ENCODE assay signal across 1 cellular context in genomic region chr15:100349696-100350433, GRCh38.
TF ChIP-seq lines count a peak whose summit lies in the region.

No MANE protein-coding gene starts in this region.

TF ChIP-seq in K562, 482 proteins besides CTCF, POLR2A, EP300 and RAD21 (continued from another document and continues in another):
- TF ChIP-seq, protein P1, sequence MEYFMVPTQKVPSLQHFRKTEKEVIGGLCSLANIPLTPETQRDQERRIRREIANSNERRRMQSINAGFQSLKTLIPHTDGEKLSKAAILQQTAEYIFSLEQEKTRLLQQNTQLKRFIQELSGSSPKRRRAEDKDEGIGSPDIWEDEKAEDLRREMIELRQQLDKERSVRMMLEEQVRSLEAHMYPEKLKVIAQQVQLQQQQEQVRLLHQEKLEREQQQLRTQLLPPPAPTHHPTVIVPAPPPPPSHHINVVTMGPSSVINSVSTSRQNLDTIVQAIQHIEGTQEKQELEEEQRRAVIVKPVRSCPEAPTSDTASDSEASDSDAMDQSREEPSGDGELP (CRISPR knock-in tag; IDR thresholded peaks at IDR 0.05; ENCODE audit: borderline replicate concordance) = peak; percentile 54; the same call in 1 of the 2 replicates
- TF ChIP-seq ZBTB12 (CRISPR knock-in tag; IDR thresholded peaks at IDR 0.05) (no peak), NCOR1 (IDR thresholded peaks at IDR 0.05) (no peak), CTBP1 (IDR thresholded peaks at IDR 0.05; ENCODE audit: borderline replicate concordance) (0 out of 2 replicates have a peak, but pooled peaks have one; percentile 24), ZNF444 (CRISPR knock-in tag; IDR thresholded peaks at IDR 0.05) (no peak), RFX1 (IDR thresholded peaks at IDR 0.05) (no peak), ZNF23 (CRISPR knock-in tag; IDR thresholded peaks at IDR 0.05) (no peak), MITF (IDR thresholded peaks at IDR 0.05) (no peak), CXXC5 (CRISPR knock-in tag; IDR thresholded peaks at IDR 0.05) (peak; percentile 37; the same call in 1 of the 2 replicates), U2AF1 (optimal IDR thresholded peaks at IDR 0.05; ENCODE audit: low read depth, low read length) (no peak), ZNF3 (CRISPR knock-in tag; IDR thresholded peaks at IDR 0.05) (no peak), ESRRB (CRISPR knock-in tag; IDR thresholded peaks at IDR 0.05; ENCODE audit: borderline replicate concordance) (no peak), GTF2F1 (IDR thresholded peaks at IDR 0.05; ENCODE audit: low read depth, low read length) (no peak), HDAC8 (tag; IDR thresholded peaks at IDR 0.05) (no peak), MIER1 (IDR thresholded peaks at IDR 0.05; ENCODE audit: low read depth) (no peak), ZC3H8 (IDR thresholded peaks at IDR 0.05) (no peak), E2F5 (CRISPR knock-in tag; IDR thresholded peaks at IDR 0.05) (no peak), SLC30A9 (CRISPR knock-in tag; IDR thresholded peaks at IDR 0.05) (no peak), MAZ (CRISPR knock-in tag; conservative IDR thresholded peaks at IDR 0.05 in 1 of 2, IDR thresholded peaks at IDR 0.05 in 1 of 2) (no peak), TCF7L2 (IDR thresholded peaks at IDR 0.05; ENCODE audit: low read depth, low read length) (no peak), POLR3G (IDR thresholded peaks at IDR 0.05; ENCODE audit: extremely low read depth, insufficient read length, insufficient replicate concordance) (no peak), WHSC1 (IDR thresholded peaks at IDR 0.05; ENCODE audit: low read length) (no peak), BHLHE40 (IDR thresholded peaks at IDR 0.05; ENCODE audit: low read length) (no peak)
- TF ChIP-seq, protein P2, sequence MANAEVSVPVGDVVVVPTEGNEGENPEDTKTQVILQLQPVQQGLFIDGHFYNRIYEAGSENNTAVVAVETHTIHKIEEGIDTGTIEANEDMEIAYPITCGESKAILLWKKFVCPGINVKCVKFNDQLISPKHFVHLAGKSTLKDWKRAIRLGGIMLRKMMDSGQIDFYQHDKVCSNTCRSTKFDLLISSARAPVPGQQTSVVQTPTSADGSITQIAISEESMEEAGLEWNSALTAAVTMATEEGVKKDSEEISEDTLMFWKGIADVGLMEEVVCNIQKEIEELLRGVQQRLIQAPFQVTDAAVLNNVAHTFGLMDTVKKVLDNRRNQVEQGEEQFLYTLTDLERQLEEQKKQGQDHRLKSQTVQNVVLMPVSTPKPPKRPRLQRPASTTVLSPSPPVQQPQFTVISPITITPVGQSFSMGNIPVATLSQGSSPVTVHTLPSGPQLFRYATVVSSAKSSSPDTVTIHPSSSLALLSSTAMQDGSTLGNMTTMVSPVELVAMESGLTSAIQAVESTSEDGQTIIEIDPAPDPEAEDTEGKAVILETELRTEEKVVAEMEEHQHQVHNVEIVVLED (CRISPR knock-in tag; IDR thresholded peaks at IDR 0.05) = no peak
- TF ChIP-seq, protein P3, sequence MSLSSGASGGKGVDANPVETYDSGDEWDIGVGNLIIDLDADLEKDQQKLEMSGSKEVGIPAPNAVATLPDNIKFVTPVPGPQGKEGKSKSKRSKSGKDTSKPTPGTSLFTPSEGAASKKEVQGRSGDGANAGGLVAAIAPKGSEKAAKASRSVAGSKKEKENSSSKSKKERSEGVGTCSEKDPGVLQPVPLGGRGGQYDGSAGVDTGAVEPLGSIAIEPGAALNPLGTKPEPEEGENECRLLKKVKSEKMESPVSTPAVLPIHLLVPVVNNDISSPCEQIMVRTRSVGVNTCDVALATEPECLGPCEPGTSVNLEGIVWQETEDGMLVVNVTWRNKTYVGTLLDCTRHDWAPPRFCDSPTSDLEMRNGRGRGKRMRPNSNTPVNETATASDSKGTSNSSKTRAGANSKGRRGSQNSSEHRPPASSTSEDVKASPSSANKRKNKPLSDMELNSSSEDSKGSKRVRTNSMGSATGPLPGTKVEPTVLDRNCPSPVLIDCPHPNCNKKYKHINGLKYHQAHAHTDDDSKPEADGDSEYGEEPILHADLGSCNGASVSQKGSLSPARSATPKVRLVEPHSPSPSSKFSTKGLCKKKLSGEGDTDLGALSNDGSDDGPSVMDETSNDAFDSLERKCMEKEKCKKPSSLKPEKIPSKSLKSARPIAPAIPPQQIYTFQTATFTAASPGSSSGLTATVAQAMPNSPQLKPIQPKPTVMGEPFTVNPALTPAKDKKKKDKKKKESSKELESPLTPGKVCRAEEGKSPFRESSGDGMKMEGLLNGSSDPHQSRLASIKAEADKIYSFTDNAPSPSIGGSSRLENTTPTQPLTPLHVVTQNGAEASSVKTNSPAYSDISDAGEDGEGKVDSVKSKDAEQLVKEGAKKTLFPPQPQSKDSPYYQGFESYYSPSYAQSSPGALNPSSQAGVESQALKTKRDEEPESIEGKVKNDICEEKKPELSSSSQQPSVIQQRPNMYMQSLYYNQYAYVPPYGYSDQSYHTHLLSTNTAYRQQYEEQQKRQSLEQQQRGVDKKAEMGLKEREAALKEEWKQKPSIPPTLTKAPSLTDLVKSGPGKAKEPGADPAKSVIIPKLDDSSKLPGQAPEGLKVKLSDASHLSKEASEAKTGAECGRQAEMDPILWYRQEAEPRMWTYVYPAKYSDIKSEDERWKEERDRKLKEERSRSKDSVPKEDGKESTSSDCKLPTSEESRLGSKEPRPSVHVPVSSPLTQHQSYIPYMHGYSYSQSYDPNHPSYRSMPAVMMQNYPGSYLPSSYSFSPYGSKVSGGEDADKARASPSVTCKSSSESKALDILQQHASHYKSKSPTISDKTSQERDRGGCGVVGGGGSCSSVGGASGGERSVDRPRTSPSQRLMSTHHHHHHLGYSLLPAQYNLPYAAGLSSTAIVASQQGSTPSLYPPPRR (CRISPR knock-in tag; IDR thresholded peaks at IDR 0.05; ENCODE audit: borderline replicate concordance) = no peak
- TF ChIP-seq, protein P4, sequence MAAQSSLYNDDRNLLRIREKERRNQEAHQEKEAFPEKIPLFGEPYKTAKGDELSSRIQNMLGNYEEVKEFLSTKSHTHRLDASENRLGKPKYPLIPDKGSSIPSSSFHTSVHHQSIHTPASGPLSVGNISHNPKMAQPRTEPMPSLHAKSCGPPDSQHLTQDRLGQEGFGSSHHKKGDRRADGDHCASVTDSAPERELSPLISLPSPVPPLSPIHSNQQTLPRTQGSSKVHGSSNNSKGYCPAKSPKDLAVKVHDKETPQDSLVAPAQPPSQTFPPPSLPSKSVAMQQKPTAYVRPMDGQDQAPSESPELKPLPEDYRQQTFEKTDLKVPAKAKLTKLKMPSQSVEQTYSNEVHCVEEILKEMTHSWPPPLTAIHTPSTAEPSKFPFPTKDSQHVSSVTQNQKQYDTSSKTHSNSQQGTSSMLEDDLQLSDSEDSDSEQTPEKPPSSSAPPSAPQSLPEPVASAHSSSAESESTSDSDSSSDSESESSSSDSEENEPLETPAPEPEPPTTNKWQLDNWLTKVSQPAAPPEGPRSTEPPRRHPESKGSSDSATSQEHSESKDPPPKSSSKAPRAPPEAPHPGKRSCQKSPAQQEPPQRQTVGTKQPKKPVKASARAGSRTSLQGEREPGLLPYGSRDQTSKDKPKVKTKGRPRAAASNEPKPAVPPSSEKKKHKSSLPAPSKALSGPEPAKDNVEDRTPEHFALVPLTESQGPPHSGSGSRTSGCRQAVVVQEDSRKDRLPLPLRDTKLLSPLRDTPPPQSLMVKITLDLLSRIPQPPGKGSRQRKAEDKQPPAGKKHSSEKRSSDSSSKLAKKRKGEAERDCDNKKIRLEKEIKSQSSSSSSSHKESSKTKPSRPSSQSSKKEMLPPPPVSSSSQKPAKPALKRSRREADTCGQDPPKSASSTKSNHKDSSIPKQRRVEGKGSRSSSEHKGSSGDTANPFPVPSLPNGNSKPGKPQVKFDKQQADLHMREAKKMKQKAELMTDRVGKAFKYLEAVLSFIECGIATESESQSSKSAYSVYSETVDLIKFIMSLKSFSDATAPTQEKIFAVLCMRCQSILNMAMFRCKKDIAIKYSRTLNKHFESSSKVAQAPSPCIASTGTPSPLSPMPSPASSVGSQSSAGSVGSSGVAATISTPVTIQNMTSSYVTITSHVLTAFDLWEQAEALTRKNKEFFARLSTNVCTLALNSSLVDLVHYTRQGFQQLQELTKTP (IDR thresholded peaks at IDR 0.05; ENCODE audit: low read depth in 1 of 2, partially characterized antibody in 2 of 2) = no peak
- TF ChIP-seq, protein P5, sequence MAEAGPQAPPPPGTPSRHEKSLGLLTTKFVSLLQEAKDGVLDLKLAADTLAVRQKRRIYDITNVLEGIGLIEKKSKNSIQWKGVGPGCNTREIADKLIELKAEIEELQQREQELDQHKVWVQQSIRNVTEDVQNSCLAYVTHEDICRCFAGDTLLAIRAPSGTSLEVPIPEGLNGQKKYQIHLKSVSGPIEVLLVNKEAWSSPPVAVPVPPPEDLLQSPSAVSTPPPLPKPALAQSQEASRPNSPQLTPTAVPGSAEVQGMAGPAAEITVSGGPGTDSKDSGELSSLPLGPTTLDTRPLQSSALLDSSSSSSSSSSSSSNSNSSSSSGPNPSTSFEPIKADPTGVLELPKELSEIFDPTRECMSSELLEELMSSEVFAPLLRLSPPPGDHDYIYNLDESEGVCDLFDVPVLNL (CRISPR knock-in tag; IDR thresholded peaks at IDR 0.05; ENCODE audit: low read depth) = no peak
- TF ChIP-seq, protein P6, sequence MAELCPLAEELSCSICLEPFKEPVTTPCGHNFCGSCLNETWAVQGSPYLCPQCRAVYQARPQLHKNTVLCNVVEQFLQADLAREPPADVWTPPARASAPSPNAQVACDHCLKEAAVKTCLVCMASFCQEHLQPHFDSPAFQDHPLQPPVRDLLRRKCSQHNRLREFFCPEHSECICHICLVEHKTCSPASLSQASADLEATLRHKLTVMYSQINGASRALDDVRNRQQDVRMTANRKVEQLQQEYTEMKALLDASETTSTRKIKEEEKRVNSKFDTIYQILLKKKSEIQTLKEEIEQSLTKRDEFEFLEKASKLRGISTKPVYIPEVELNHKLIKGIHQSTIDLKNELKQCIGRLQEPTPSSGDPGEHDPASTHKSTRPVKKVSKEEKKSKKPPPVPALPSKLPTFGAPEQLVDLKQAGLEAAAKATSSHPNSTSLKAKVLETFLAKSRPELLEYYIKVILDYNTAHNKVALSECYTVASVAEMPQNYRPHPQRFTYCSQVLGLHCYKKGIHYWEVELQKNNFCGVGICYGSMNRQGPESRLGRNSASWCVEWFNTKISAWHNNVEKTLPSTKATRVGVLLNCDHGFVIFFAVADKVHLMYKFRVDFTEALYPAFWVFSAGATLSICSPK (IDR thresholded peaks at IDR 0.05; ENCODE audit: borderline replicate concordance) = no peak
- TF ChIP-seq, protein P7, sequence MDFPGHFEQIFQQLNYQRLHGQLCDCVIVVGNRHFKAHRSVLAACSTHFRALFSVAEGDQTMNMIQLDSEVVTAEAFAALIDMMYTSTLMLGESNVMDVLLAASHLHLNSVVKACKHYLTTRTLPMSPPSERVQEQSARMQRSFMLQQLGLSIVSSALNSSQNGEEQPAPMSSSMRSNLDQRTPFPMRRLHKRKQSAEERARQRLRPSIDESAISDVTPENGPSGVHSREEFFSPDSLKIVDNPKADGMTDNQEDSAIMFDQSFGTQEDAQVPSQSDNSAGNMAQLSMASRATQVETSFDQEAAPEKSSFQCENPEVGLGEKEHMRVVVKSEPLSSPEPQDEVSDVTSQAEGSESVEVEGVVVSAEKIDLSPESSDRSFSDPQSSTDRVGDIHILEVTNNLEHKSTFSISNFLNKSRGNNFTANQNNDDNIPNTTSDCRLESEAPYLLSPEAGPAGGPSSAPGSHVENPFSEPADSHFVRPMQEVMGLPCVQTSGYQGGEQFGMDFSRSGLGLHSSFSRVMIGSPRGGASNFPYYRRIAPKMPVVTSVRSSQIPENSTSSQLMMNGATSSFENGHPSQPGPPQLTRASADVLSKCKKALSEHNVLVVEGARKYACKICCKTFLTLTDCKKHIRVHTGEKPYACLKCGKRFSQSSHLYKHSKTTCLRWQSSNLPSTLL (IDR thresholded peaks at IDR 0.05) = no peak
- TF ChIP-seq, protein P8, sequence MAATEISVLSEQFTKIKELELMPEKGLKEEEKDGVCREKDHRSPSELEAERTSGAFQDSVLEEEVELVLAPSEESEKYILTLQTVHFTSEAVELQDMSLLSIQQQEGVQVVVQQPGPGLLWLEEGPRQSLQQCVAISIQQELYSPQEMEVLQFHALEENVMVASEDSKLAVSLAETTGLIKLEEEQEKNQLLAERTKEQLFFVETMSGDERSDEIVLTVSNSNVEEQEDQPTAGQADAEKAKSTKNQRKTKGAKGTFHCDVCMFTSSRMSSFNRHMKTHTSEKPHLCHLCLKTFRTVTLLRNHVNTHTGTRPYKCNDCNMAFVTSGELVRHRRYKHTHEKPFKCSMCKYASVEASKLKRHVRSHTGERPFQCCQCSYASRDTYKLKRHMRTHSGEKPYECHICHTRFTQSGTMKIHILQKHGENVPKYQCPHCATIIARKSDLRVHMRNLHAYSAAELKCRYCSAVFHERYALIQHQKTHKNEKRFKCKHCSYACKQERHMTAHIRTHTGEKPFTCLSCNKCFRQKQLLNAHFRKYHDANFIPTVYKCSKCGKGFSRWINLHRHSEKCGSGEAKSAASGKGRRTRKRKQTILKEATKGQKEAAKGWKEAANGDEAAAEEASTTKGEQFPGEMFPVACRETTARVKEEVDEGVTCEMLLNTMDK (IDR thresholded peaks at IDR 0.05; ENCODE audit: borderline replicate concordance, insufficient read depth, low read depth, low read length, poor library complexity, severe bottlenecking) = peak; percentile 81
- TF ChIP-seq, protein P9, sequence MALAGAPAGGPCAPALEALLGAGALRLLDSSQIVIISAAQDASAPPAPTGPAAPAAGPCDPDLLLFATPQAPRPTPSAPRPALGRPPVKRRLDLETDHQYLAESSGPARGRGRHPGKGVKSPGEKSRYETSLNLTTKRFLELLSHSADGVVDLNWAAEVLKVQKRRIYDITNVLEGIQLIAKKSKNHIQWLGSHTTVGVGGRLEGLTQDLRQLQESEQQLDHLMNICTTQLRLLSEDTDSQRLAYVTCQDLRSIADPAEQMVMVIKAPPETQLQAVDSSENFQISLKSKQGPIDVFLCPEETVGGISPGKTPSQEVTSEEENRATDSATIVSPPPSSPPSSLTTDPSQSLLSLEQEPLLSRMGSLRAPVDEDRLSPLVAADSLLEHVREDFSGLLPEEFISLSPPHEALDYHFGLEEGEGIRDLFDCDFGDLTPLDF (CRISPR knock-in tag; IDR thresholded peaks at IDR 0.05) = peak; percentile 54; the same call in 1 of the 2 replicates
